15 cellular contexts compared by ENCODE assay signal in the genomic region with DNA sequence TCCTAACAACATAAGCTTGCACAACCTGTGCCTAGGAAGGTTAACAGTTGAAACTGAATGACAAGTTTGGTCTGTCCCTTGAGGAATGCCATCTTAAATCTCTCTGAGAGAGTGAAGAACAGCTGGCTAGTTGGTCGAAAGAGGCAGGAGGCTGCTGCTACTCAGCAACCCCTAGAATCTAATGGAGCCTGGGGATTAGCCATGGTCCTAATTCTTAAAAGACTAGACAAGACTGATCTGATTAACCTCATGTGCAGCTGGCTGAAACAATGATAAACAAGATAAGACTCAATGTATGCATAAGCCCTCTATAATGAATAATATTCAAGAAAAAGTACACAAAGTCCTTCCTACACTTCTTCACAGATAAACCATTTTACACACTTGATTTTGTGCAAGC.
A peak's percentile ranks its signal among the peaks of the same experiment; 100 is the strongest.
DNase-seq lines count a peak whose midpoint lies in the region; TF ChIP-seq lines count a peak whose summit lies in the region.
"Had no signal": no experiment of that assay in that cellular context is flagged by ENCODE, and none has a peak within 500 bp of the region (broad histone marks: within the 10 kb centered on the region; RNA-seq: fewer than 3 reads in every experiment).

No MANE protein-coding gene starts in this region.

- no peak overlapping the region for H3K9ac ChIP-seq in muscle layer of colon (ENCODE audit: low read length)
- H3K9ac ChIP-seq: BLaER1, KMS-11 had no signal

- H3K27me3 Mint-ChIP-seq in chondrocyte (ENCODE audit: low read depth): no peaks in the 10 kb centered on the region

- TF ChIP-seq CTCF in uterus (IDR thresholded peaks at IDR 0.05) (no peak), chondrocyte (IDR thresholded peaks at IDR 0.05) (no peak)

- H3K27ac Mint-ChIP-seq in chondrocyte (ENCODE audit: unreplicated experiment): no peak overlapping the region
- H3K27ac Mint-ChIP-seq: CD8-positive, alpha-beta memory T cell had no signal

- intact Hi-C loops in uterus (cut with DNase I; ENCODE audit: low total_unique reads): no loop called here

- H3K27ac ChIP-seq in muscle layer of colon (ENCODE audit: low read depth, low read length) (peak overlapping the region; percentile 28), uterus (peak overlapping the region; percentile 7 to 59)
- H3K27ac ChIP-seq: BLaER1, KMS-11 had no signal

- no peaks in the 10 kb centered on the region for H3K9me3 Mint-ChIP-seq in chondrocyte (ENCODE audit: low read depth)

- H3K4me3 ChIP-seq in muscle layer of colon (ENCODE audit: low read depth in 1 of 2, low read length in 2 of 2) (no peak overlapping the region), uterus (no peak overlapping the region)
- H3K4me3 ChIP-seq: BLaER1 had no signal

- H3K36me3 ChIP-seq in muscle layer of colon (ENCODE audit: insufficient read depth, low read length) (peaks cover 8% of the 10 kb centered on the region), uterus (no peaks in the 10 kb centered on the region)

- H3K4me1 ChIP-seq in muscle layer of colon (ENCODE audit: insufficient read depth, low read length) (peaks cover 25% of the 10 kb centered on the region), uterus (no peaks in the 10 kb centered on the region)
- H3K4me1 ChIP-seq: BLaER1 had no signal

- H3K27me3 ChIP-seq in muscle layer of colon (ENCODE audit: control insufficient read depth in 1 of 2, insufficient read depth in 2 of 2, low read length in 2 of 2) (no peaks in the 10 kb centered on the region), uterus (no peaks in the 10 kb centered on the region)
- H3K27me3 ChIP-seq: BLaER1 had no signal

- no peaks in the 10 kb centered on the region for H3K4me1 Mint-ChIP-seq in chondrocyte (ENCODE audit: low read depth)
- H3K4me1 Mint-ChIP-seq: CD8-positive, alpha-beta memory T cell had no signal

- TF ChIP-seq POLR2A in uterus (IDR thresholded peaks at IDR 0.05): no peak

- peaks cover 8% of the 10 kb centered on the region for H3K36me3 Mint-ChIP-seq in chondrocyte (ENCODE audit: low read depth)
- H3K36me3 Mint-ChIP-seq: CD8-positive, alpha-beta memory T cell had no signal

- H3K9me3 ChIP-seq in muscle layer of colon (ENCODE audit: low read length): no peaks in the 10 kb centered on the region
- no peaks in the 10 kb centered on the region for H3K9me3 ChIP-seq in uterus
- H3K9me3 ChIP-seq: BLaER1 had no signal

- DNase-seq in NCI-H524 (lab: John Stamatoyannopoulos, UW) (peak; percentile 82 to 95), amniotic epithelial cell (ENCODE audit: low read depth) (peak; percentile 42), uterus (no peak), chondrocyte (ENCODE audit: low spot score) (no peak), NCI-H1092 treated with DMSO at 0.1 percent for 48 hours (lab: John Stamatoyannopoulos, UW) (no peak), NCI-H526 treated with DMSO at 0.1 percent for 48 hours (lab: John Stamatoyannopoulos, UW) (no peak)
- DNase-seq: CD8-positive, alpha-beta memory T cell; DMS 273 treated with DMSO at 0.1 percent for 48 hours; NCI-H1092; NCI-H1694; NCI-H446; RPMI8226 had no signal

- H3K4me3 Mint-ChIP-seq in chondrocyte (ENCODE audit: unreplicated experiment): no peak overlapping the region
- H3K4me3 Mint-ChIP-seq: CD8-positive, alpha-beta memory T cell had no signal

Comparison
In these comparisons a context has a peak if more than half of its experiments do, and no peak if none do; other contexts are left out.
1. DNase-seq: peak in NCI-H524 (2 of 2) and amniotic epithelial cell (single experiment); none in uterus (0 of 2), chondrocyte (single experiment), NCI-H1092 treated with DMSO at 0.1 percent for 48 hours (single experiment) and NCI-H526 treated with DMSO at 0.1 percent for 48 hours (single experiment).